ENCODE assay signal across 10 cellular contexts in genomic region chr3:14329116-14329830, GRCh38.
DNase-seq lines count a peak whose midpoint lies in the region; ATAC-seq and TF ChIP-seq lines count a peak whose summit lies in the region.
"Had no signal": no experiment of that assay in that cellular context is flagged by ENCODE, and none has a peak within 500 bp of the region (broad histone marks: within the 10 kb centered on the region; RNA-seq: fewer than 3 reads in every experiment).

No MANE protein-coding gene starts in this region.

- ATAC-seq in HG02798 (IDR thresholded peaks at IDR 0.05; ENCODE audit: poor library complexity, unreplicated experiment) (no peak), GM19452 (IDR thresholded peaks at IDR 0.05; ENCODE audit: unreplicated experiment) (no peak)
- no peak for ATAC-seq in activated naive CD8-positive, alpha-beta T cell treated with anti-CD3 and anti-CD28 coated beads, Interleukin-2, amount 50 U/mL, for 24 hours

- DNase-seq in HFFc6 (peak; percentile 38), NCI-H510A treated with DMSO at 0.1 percent for 48 hours (lab: John Stamatoyannopoulos, UW) (peak; percentile 65), epithelial cell of prostate (ENCODE audit: low read depth, low spot score) (peak; percentile 60), renal cortical epithelial cell (ENCODE audit: low read depth) (peak; percentile 99), GM03348 (ENCODE audit: low spot score) (no peak)
- no peak for DNase-seq in activated naive CD8-positive, alpha-beta T cell treated with anti-CD3 and anti-CD28 coated beads, Interleukin-2, amount 50 U/mL, for 24 hours
- DNase-seq: NCI-H1694 had no signal

- H3K4me1 Mint-ChIP-seq in HFFc6 (ENCODE audit: low read depth) = peaks cover 31% of the 10 kb centered on the region
- no peaks in the 10 kb centered on the region for H3K4me1 Mint-ChIP-seq in activated naive CD8-positive, alpha-beta T cell treated with anti-CD3 and anti-CD28 coated beads, Interleukin-2, amount 50 U/mL, for 24 hours

- H3K9me3 Mint-ChIP-seq in HFFc6 = no peaks in the 10 kb centered on the region
- H3K9me3 Mint-ChIP-seq in activated naive CD8-positive, alpha-beta T cell treated with anti-CD3 and anti-CD28 coated beads, Interleukin-2, amount 50 U/mL, for 24 hours = no peaks in the 10 kb centered on the region
- H3K9me3 Mint-ChIP-seq: activated T-helper 2 cell treated with anti-CD3 and anti-CD28 coated beads, Interferon-gamma antibody, Interleukin-2, Interleukin-4, amounts not matched to agents 10 μg/mL and 5 μg/mL and 100 μg/mL, durations not matched to agents 14 hours and 24 hours and 36 hours had no signal

- no peak for TF ChIP-seq CTCF in HFFc6 (IDR thresholded peaks at IDR 0.05)

- no peak overlapping the region for H3K27ac ChIP-seq in epithelial cell of prostate

- H3K4me3 Mint-ChIP-seq in HFFc6 = no peak overlapping the region
- no peak overlapping the region for H3K4me3 Mint-ChIP-seq in activated naive CD8-positive, alpha-beta T cell treated with anti-CD3 and anti-CD28 coated beads, Interleukin-2, amount 50 U/mL, for 24 hours

- peaks cover 3% of the 10 kb centered on the region for H3K27me3 Mint-ChIP-seq in HFFc6 (ENCODE audit: insufficient read depth)
- H3K27me3 Mint-ChIP-seq in activated naive CD8-positive, alpha-beta T cell treated with anti-CD3 and anti-CD28 coated beads, Interleukin-2, amount 50 U/mL, for 24 hours = peaks cover 2% of the 10 kb centered on the region

- H3K27ac Mint-ChIP-seq in HFFc6 = no peak overlapping the region
- H3K27ac Mint-ChIP-seq in activated naive CD8-positive, alpha-beta T cell treated with anti-CD3 and anti-CD28 coated beads, Interleukin-2, amount 50 U/mL, for 24 hours = no peak overlapping the region
- H3K27ac Mint-ChIP-seq: activated T-helper 2 cell treated with anti-CD3 and anti-CD28 coated beads, Interferon-gamma antibody, Interleukin-2, Interleukin-4, amounts not matched to agents 10 μg/mL and 5 μg/mL and 100 μg/mL, durations not matched to agents 14 hours and 24 hours and 36 hours had no signal

- no peaks in the 10 kb centered on the region for H3K36me3 Mint-ChIP-seq in HFFc6 (ENCODE audit: low read depth)
- no peaks in the 10 kb centered on the region for H3K36me3 Mint-ChIP-seq in activated naive CD8-positive, alpha-beta T cell treated with anti-CD3 and anti-CD28 coated beads, Interleukin-2, amount 50 U/mL, for 24 hours (ENCODE audit: low read depth)

Comparison
In these comparisons a context has a peak if more than half of its experiments do, and no peak if none do; other contexts are left out.
1. DNase-seq: peak in HFFc6 (single experiment), NCI-H510A treated with DMSO at 0.1 percent for 48 hours (single experiment), epithelial cell of prostate (single experiment) and renal cortical epithelial cell (single experiment); none in GM03348 (single experiment) and activated naive CD8-positive, alpha-beta T cell treated with anti-CD3 and anti-CD28 coated beads, Interleukin-2, amount 50 U/mL, for 24 hours (single experiment).